ENCODE assay signal across 28 cellular contexts in the genomic region with DNA sequence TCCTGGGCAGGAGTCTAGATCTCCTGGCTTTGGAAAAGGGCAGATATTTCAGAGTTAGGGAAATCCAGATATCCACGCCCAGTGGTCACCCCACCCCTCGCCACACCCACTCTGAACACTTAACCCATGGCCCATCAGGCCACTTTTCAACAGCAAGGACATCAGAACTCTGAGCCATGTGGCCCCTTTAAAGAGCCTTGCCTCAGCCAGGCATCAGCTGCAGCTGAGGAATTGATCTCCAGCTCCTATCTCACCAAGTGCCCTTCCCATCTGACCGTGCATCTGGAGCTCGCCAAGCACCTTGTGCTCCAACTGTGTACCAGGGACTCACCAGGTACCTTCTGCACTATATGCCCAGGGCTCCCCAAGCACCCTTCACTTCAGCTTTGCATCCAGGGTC. TPM values are rescaled to one million over a fixed set of nuclear protein-coding genes. Genes with fewer than 3 reads are reported as not detected.
"Had no signal": no experiment of that assay in that cellular context is flagged by ENCODE, and none has a peak within 500 bp of the region (broad histone marks: within the 10 kb centered on the region; RNA-seq: fewer than 3 reads in every experiment).

No MANE protein-coding gene starts in this region.

- H3K36me3 ChIP-seq: brain microvascular endothelial cell, left lung, thoracic aorta had no signal

- H3K4me1 ChIP-seq: left lung had no signal

- H3K27ac ChIP-seq: brain microvascular endothelial cell, left lung, SK-N-MC, thoracic aorta, VCaP had no signal

- H3K4me3 ChIP-seq: left lung, lung, SK-N-MC, thoracic aorta had no signal

- H3K36me3 Mint-ChIP-seq: naive B cell; stimulated activated naive B cell treated with anti-CD40 and anti-IgM and Interleukin-4, amounts not matched to agents 10 μg/mL and 1 μg/mL and 100 μg/mL, for 72 hours; type B pancreatic cell had no signal

- DNase-seq: activated CD4-positive, alpha-beta T cell treated with anti-CD3 and anti-CD28 coated beads, Interleukin-2, amount 50 U/mL, for 1 hour; activated effector memory CD4-positive, alpha-beta T cell treated with anti-CD3 and anti-CD28 coated beads, Interleukin-2, amount 50 U/mL, for 16 hours; activated naive CD4-positive, alpha-beta T cell treated with anti-CD3 and anti-CD28 coated beads, Interleukin-2, amount 50 U/mL, for 16 hours; brain microvascular endothelial cell; caudate nucleus; dermis blood vessel endothelial cell; effector CD8-positive, alpha-beta T cell; erythroblast; foreskin fibroblast; left lung; naive B cell; occipital lobe; small intestine; stimulated activated CD4-positive, alpha-beta T cell treated with anti-CD3 and anti-CD28 coated beads, Interleukin-2, amount 100 ng/mL, for 24 hours; stimulated activated naive B cell treated with anti-CD40 and anti-IgM and Interleukin-4, amounts not matched to agents 10 μg/mL and 1 μg/mL and 100 μg/mL, for 72 hours; SW 1271 had no signal

- H3K27ac Mint-ChIP-seq: stimulated activated naive B cell treated with anti-CD40 and anti-IgM and Interleukin-4, amounts not matched to agents 10 μg/mL and 1 μg/mL and 100 μg/mL, for 72 hours; type B pancreatic cell had no signal

- H3K4me1 Mint-ChIP-seq: naive B cell had no signal

- ATAC-seq: left lung, sciatic nerve had no signal

- H3K4me3 Mint-ChIP-seq: naive B cell; stimulated activated naive B cell treated with anti-CD40 and anti-IgM and Interleukin-4, amounts not matched to agents 10 μg/mL and 1 μg/mL and 100 μg/mL, for 72 hours; type B pancreatic cell had no signal

- FAIRE-seq: small intestine had no signal

- H3K9me3 ChIP-seq: left lung, thoracic aorta had no signal

- H3K9me3 Mint-ChIP-seq: naive B cell; stimulated activated naive B cell treated with anti-CD40 and anti-IgM and Interleukin-4, amounts not matched to agents 10 μg/mL and 1 μg/mL and 100 μg/mL, for 72 hours; T-helper 2 cell treated with Interferon-gamma antibody and Interleukin-4, amounts not matched to agents 5 μg/mL and 100 μg/mL, for 36 hours; type B pancreatic cell had no signal

RNA-seq across cellular contexts. Expression of a gene that starts 20.2 kb away (rescaled TPM):
- total RNA-seq: dermis blood vessel endothelial cell, fibroblast of lung, occipital lobe had no signal
- polyA plus RNA-seq: fibroblast of lung, neural cell had no signal

RNA-seq across cellular contexts. Expression of a gene that starts 22.0 kb away (rescaled TPM):
- total RNA-seq: dermis blood vessel endothelial cell, fibroblast of lung, kidney epithelial cell, left lung, lung, renal cortical epithelial cell, thoracic aorta had no signal
- polyA plus RNA-seq: aorta, fibroblast of lung, lung had no signal

RNA-seq across cellular contexts. Expression of a gene that starts 23.8 kb away (rescaled TPM):
- total RNA-seq: dermis blood vessel endothelial cell, fibroblast of lung, kidney epithelial cell, occipital lobe, renal cortical epithelial cell had no signal
- polyA plus RNA-seq: fibroblast of lung had no signal

RNA-seq across cellular contexts. Expression of a gene that starts 56.6 kb away (rescaled TPM):
- polyA plus RNA-seq: neural cell had no signal
